In the genomic region with DNA sequence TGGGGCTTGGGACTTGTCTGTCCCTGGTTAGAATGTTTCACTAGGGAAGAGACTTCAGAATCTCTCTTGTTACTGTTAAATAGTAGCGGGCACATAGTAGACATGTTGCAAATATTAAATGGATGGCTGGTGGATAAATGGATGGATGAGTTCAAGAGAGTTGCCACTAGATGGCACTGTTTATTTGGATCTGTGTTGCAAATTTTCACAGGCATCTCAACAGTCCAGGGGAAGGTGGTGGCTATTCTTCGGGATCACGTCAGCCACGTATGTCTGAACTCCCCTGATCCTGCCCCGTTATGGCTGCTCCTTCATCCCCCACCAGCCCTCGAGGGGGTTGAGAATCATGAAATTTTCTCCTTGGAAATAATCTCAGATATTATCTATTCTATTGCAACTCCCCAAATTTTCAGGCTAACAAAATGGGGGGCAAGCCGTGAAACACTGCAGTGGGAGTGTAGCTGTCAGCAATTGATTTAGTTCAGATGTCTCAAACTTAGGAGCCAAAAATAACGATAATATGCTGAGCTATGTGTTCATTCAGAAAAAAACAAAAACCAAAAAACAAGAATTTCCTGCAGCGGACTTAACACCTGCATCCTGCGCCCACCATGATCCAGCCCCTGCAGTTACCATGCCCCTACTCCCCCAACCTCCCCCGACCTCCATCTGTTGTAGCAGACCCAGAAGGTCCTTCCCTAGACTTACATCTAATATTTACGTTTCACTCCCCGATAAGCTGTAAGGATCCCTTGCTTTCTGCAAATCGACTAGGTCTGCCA, we compare ENCODE assay signal across 8 cellular contexts. TPM values are rescaled to one million over a fixed set of nuclear protein-coding genes. Genes with fewer than 3 reads are reported as not detected.
DNase-seq lines count a peak whose midpoint lies in the region; ATAC-seq, FAIRE-seq and TF ChIP-seq lines count a peak whose summit lies in the region.

No MANE protein-coding gene starts in this region.

- H3K9ac ChIP-seq in fibroblast of lung (ENCODE audit: insufficient read depth, low read length), result no peak overlapping the region

- H3K36me3 Mint-ChIP-seq in natural killer cell treated with Interleukin-12 subunit alpha and Interleukin-12 subunit beta and Interleukin-15 and Interleukin-18, amount 100 ng/mL, for 72 hours, result no peaks in the 10 kb centered on the region

- H3K9me3 Mint-ChIP-seq in natural killer cell treated with Interleukin-12 subunit alpha and Interleukin-12 subunit beta and Interleukin-15 and Interleukin-18, amount 100 ng/mL, for 72 hours, result no peaks in the 10 kb centered on the region

- peak; percentile 37 for DNase-seq in DMS153 (lab: John Stamatoyannopoulos, UW)
- DNase-seq in GM19239 (ENCODE audit: insufficient read length, low spot score), result peak; percentile 53
- peak; percentile 9 for DNase-seq in NCI-H2171 (lab: John Stamatoyannopoulos, UW)
- peak; percentile 70 to 85 for DNase-seq in fibroblast of lung (ENCODE audit: low read depth in 2 of 2)
- DNase-seq in natural killer cell treated with Interleukin-12 subunit alpha and Interleukin-12 subunit beta and Interleukin-15 and Interleukin-18, amount 100 ng/mL, for 72 hours (ENCODE audit: low spot score), result no peak
- DNase-seq in islet precursor cell, result no peak

- H3K4me1 Mint-ChIP-seq in natural killer cell treated with Interleukin-12 subunit alpha and Interleukin-12 subunit beta and Interleukin-15 and Interleukin-18, amount 100 ng/mL, for 72 hours (ENCODE audit: low read depth in 2 of 2), result peaks cover 0 to 3% of the 10 kb centered on the region in 2 donors

- TF ChIP-seq CTCF in VCaP (conservative IDR thresholded peaks at IDR 0.05) (peak; percentile 87), fibroblast of lung (conservative IDR thresholded peaks at IDR 0.05 in 1 of 2, IDR thresholded peaks at IDR 0.05 in 1 of 2; ENCODE audit: low read depth in 1 of 2, low read length in 2 of 2) (peak; percentile 63 to 68)

- peak; percentile 82 for FAIRE-seq in GM19239 (lab: Jason Lieb, UNC)

- no peaks in the 10 kb centered on the region for H3K79me2 ChIP-seq in fibroblast of lung (ENCODE audit: control insufficient read depth, insufficient read depth, low read length)

- H2AFZ ChIP-seq in fibroblast of lung (ENCODE audit: low read length), result peak overlapping the region; percentile 79

- H3K27ac ChIP-seq in VCaP, result peak overlapping the region; percentile 28; the same call in 1 of the 2 replicates
- no peak overlapping the region for H3K27ac ChIP-seq in fibroblast of lung (ENCODE audit: insufficient read depth, low read length)

- H4K20me1 ChIP-seq in fibroblast of lung (ENCODE audit: control insufficient read depth, extremely low read depth, insufficient read depth, low read length), result no peaks in the 10 kb centered on the region

- peak; percentile 88 for ATAC-seq in HG03139 (IDR thresholded peaks at IDR 0.05; ENCODE audit: unreplicated experiment)
- peak; percentile 68 to 80 for ATAC-seq in natural killer cell treated with Interleukin-12 subunit alpha and Interleukin-12 subunit beta and Interleukin-15 and Interleukin-18, amount 100 ng/mL, for 72 hours

- no peaks in the 10 kb centered on the region for H3K36me3 ChIP-seq in fibroblast of lung (ENCODE audit: control insufficient read depth, insufficient read depth, low read length)

- peak overlapping the region in 3 of 4 experiments; percentile 18 to 23 (median 21) for H3K4me3 ChIP-seq in fibroblast of lung (replicated peaks in 1 of 4; ENCODE audit: control extremely low read depth in 1 of 4, insufficient read depth in 1 of 4, low read depth in 3 of 4, low read length in 4 of 4)

- H3K4me2 ChIP-seq in fibroblast of lung (ENCODE audit: extremely low read depth, insufficient read depth, low read length), result peak overlapping the region; percentile 71

- no peaks in the 10 kb centered on the region for H3K9me3 ChIP-seq in fibroblast of lung (ENCODE audit: control insufficient read depth, insufficient read depth, low read depth, low read length)

- H3K27ac Mint-ChIP-seq in natural killer cell treated with Interleukin-12 subunit alpha and Interleukin-12 subunit beta and Interleukin-15 and Interleukin-18, amount 100 ng/mL, for 72 hours, result no peak overlapping the region

- peak overlapping the region; percentile 35 for H3K4me3 Mint-ChIP-seq in natural killer cell treated with Interleukin-12 subunit alpha and Interleukin-12 subunit beta and Interleukin-15 and Interleukin-18, amount 100 ng/mL, for 72 hours

- no peaks in the 10 kb centered on the region for H3K27me3 ChIP-seq in fibroblast of lung (ENCODE audit: control insufficient read depth, insufficient read depth, low read length)

- H3K4me1 ChIP-seq in fibroblast of lung (ENCODE audit: control insufficient read depth, extremely low read depth, insufficient read depth, low read length), result no peaks in the 10 kb centered on the region

- no peaks in the 10 kb centered on the region for H3K27me3 Mint-ChIP-seq in natural killer cell treated with Interleukin-12 subunit alpha and Interleukin-12 subunit beta and Interleukin-15 and Interleukin-18, amount 100 ng/mL, for 72 hours

RNA-seq across cellular contexts. Expression of a gene that starts 29.1 kb away (rescaled TPM):
- 3.3 TPM in 2 replicates for total RNA-seq in fibroblast of lung
- 0.58 and 0.66 TPM in 2 replicates for polyA plus RNA-seq in fibroblast of lung
- 0.55 and 0.65 TPM in 2 replicates for polyA plus RNA-seq in fibroblast of lung (2012)
- 0.11 TPM in 1 of 2 replicates, not detected in the other for polyA minus RNA-seq in fibroblast of lung (ENCODE audit: low replicate concordance)
- 10 to 100 TPM; 62.3 to 75.6 TPM for total RNA-seq in natural killer cell treated with Interleukin-12 subunit alpha and Interleukin-12 subunit beta and Interleukin-15 and Interleukin-18, amount 100 ng/mL, for 72 hours

RNA-seq across cellular contexts. Expression of a gene that starts 58.9 kb away (rescaled TPM):
- total RNA-seq in fibroblast of lung, result 59.6 and 69.3 TPM in 2 replicates
- 38.4 and 45.4 TPM in 2 replicates for polyA plus RNA-seq in fibroblast of lung
- 36.1 and 42.1 TPM in 2 replicates for polyA plus RNA-seq in fibroblast of lung (2012)
- polyA minus RNA-seq in fibroblast of lung (ENCODE audit: low replicate concordance), result 9.2 and 20.0 TPM in 2 replicates
- 10 to 100 TPM; 41.4 to 47.0 TPM for total RNA-seq in natural killer cell treated with Interleukin-12 subunit alpha and Interleukin-12 subunit beta and Interleukin-15 and Interleukin-18, amount 100 ng/mL, for 72 hours

Comparison
In these comparisons a context has a peak if more than half of its experiments do, and no peak if none do; other contexts are left out.
1. DNase-seq: peak in DMS153 (single experiment), GM19239 (single experiment), NCI-H2171 (single experiment) and fibroblast of lung (2 of 2); none in natural killer cell treated with Interleukin-12 subunit alpha and Interleukin-12 subunit beta and Interleukin-15 and Interleukin-18, amount 100 ng/mL, for 72 hours (single experiment) and islet precursor cell (single experiment).
2. RNA of a gene that starts 29.1 kb away (total RNA-seq): 62.3 to 75.6 TPM in natural killer cell treated with Interleukin-12 subunit alpha and Interleukin-12 subunit beta and Interleukin-15 and Interleukin-18, amount 100 ng/mL, for 72 hours; 3.3 TPM in fibroblast of lung; every median in the first group is over 10 times any median in the second.